Comparison of ENCODE assay signal across 1 cellular context in genomic region chr6:13574571-13575376, GRCh38.
A peak's percentile ranks its signal among the peaks of the same experiment; 100 is the strongest.
TF ChIP-seq lines count a peak whose summit lies in the region.

Gene SIRT5 (plus strand): TSS chr6:13574601. CDS start chr6:13584111, 9,510 bp downstream.

TF ChIP-seq in HepG2, 621 proteins besides CTCF, POLR2A, EP300 and RAD21 (continued from another document and continues in another):
- no peak for TF ChIP-seq GLMP (CRISPR knock-in tag; IDR thresholded peaks at IDR 0.05; ENCODE audit: borderline replicate concordance)
- peak; percentile 94 for TF ChIP-seq ZFY (CRISPR knock-in tag; IDR thresholded peaks at IDR 0.05)
- TF ChIP-seq ZNF282 (IDR thresholded peaks at IDR 0.05; ENCODE audit: partially characterized antibody) = no peak
- no peak for TF ChIP-seq SOX6 (IDR thresholded peaks at IDR 0.05)
- TF ChIP-seq SOX6 (CRISPR knock-in tag; IDR thresholded peaks at IDR 0.05) = peak; percentile 86
- TF ChIP-seq TOPORS (CRISPR knock-in tag; IDR thresholded peaks at IDR 0.05) = peak; percentile 88; the same call in 1 of the 2 replicates
- TF ChIP-seq SNAPC2 (CRISPR knock-in tag; IDR thresholded peaks at IDR 0.05) = peak; percentile 92
- TF ChIP-seq ZNF337 (CRISPR knock-in tag; IDR thresholded peaks at IDR 0.05; ENCODE audit: borderline replicate concordance, low read depth) = no peak
- peak; percentile 98 for TF ChIP-seq RBFOX2 (IDR thresholded peaks at IDR 0.05; ENCODE audit: low read depth, low read length)
- TF ChIP-seq CSRNP2 (CRISPR knock-in tag; conservative IDR thresholded peaks at IDR 0.05; ENCODE audit: low read depth) = no peak
- no peak for TF ChIP-seq ZNF460 (CRISPR knock-in tag; IDR thresholded peaks at IDR 0.05; ENCODE audit: borderline replicate concordance)
- TF ChIP-seq ZNF7 (CRISPR knock-in tag; IDR thresholded peaks at IDR 0.05) = 0 out of 2 replicates have a peak, but pooled peaks have one; percentile 37
- peak; percentile 73 for TF ChIP-seq ZMYM2 (CRISPR knock-in tag; IDR thresholded peaks at IDR 0.05)
- TF ChIP-seq RAD51 (IDR thresholded peaks at IDR 0.05; ENCODE audit: borderline replicate concordance) = no peak
- TF ChIP-seq NFIB (CRISPR knock-in tag; IDR thresholded peaks at IDR 0.05; ENCODE audit: borderline replicate concordance) = no peak
- peak; percentile 88; the same call in 1 of the 2 replicates for TF ChIP-seq NR0B2 (CRISPR knock-in tag; IDR thresholded peaks at IDR 0.05)
- 0 out of 2 replicates have a peak, but pooled peaks have one; percentile 39 for TF ChIP-seq FLYWCH1 (CRISPR knock-in tag; IDR thresholded peaks at IDR 0.05)
- TF ChIP-seq RFX3 (CRISPR knock-in tag; IDR thresholded peaks at IDR 0.05) = no peak
- TF ChIP-seq KLF15 (CRISPR knock-in tag; IDR thresholded peaks at IDR 0.05; ENCODE audit: borderline replicate concordance) = 0 out of 2 replicates have a peak, but pooled peaks have one; percentile 85
- peak; percentile 82 for TF ChIP-seq ELF3 (CRISPR knock-in tag; IDR thresholded peaks at IDR 0.05)
- no peak for TF ChIP-seq SRSF4 (IDR thresholded peaks at IDR 0.05; ENCODE audit: low read depth, low read length, poor library complexity, severe bottlenecking)
- peak; percentile 34 for TF ChIP-seq NCOR1 (IDR thresholded peaks at IDR 0.05; ENCODE audit: borderline replicate concordance, low read length)
- no peak; the same call in 1 of the 2 replicates for TF ChIP-seq THAP7 (CRISPR knock-in tag; IDR thresholded peaks at IDR 0.05)
- no peak for TF ChIP-seq NCOA5 (CRISPR knock-in tag; IDR thresholded peaks at IDR 0.05)
- no peak for TF ChIP-seq ARNT (IDR thresholded peaks at IDR 0.05)
- peak; percentile 42; the same call in 1 of the 2 replicates for TF ChIP-seq LBX2 (CRISPR knock-in tag; IDR thresholded peaks at IDR 0.05; ENCODE audit: borderline replicate concordance)
- TF ChIP-seq ZNF335 (CRISPR knock-in tag; IDR thresholded peaks at IDR 0.05) = peak; percentile 79; the same call in 1 of the 2 replicates
- TF ChIP-seq TIGD3 (CRISPR knock-in tag; IDR thresholded peaks at IDR 0.05; ENCODE audit: borderline replicate concordance) = 0 out of 2 replicates have a peak, but pooled peaks have one; percentile 64
- no peak for TF ChIP-seq PRDM15 (CRISPR knock-in tag; IDR thresholded peaks at IDR 0.05)
- no peak for TF ChIP-seq MAFG (CRISPR knock-in tag; IDR thresholded peaks at IDR 0.05)
- TF ChIP-seq AKNA (CRISPR knock-in tag; IDR thresholded peaks at IDR 0.05; ENCODE audit: borderline replicate concordance) = no peak
- no peak for TF ChIP-seq SRSF9 (IDR thresholded peaks at IDR 0.05; ENCODE audit: borderline replicate concordance, insufficient read depth, low read depth, low read length, poor library complexity, severe bottlenecking)
- TF ChIP-seq FOXO4 (CRISPR knock-in tag; conservative IDR thresholded peaks at IDR 0.05) = no peak
- TF ChIP-seq ZNF546 (CRISPR knock-in tag; conservative IDR thresholded peaks at IDR 0.05) = no peak
- TF ChIP-seq SMAD9 (CRISPR knock-in tag; IDR thresholded peaks at IDR 0.05) = no peak
- TF ChIP-seq ZNF484 (CRISPR knock-in tag; IDR thresholded peaks at IDR 0.05; ENCODE audit: borderline replicate concordance, low read depth) = no peak
- no peak for TF ChIP-seq RELA (CRISPR knock-in tag; IDR thresholded peaks at IDR 0.05)
- TF ChIP-seq BCL6 (CRISPR knock-in tag; IDR thresholded peaks at IDR 0.05) = peak; percentile 67; the same call in 1 of the 2 replicates
- peak in 1 of 2 experiments; percentile 91; a peak in 2 of 4 replicates for TF ChIP-seq KLF16 (CRISPR knock-in tag; IDR thresholded peaks at IDR 0.05)
- peak; percentile 76 for TF ChIP-seq ZMYM3 (CRISPR knock-in tag; IDR thresholded peaks at IDR 0.05)
- TF ChIP-seq EZH2 (conservative IDR thresholded peaks at IDR 0.05; ENCODE audit: low read depth, low read length) = no peak
- TF ChIP-seq ZNF790 (CRISPR knock-in tag; IDR thresholded peaks at IDR 0.05; ENCODE audit: borderline replicate concordance) = peak; percentile 18; the same call in 1 of the 2 replicates
- TF ChIP-seq SNAPC5 (CRISPR knock-in tag; IDR thresholded peaks at IDR 0.05; ENCODE audit: borderline replicate concordance) = peak; percentile 74; the same call in 1 of the 2 replicates
- peak; percentile 14; the same call in 1 of the 2 replicates for TF ChIP-seq ZNF331 (CRISPR knock-in tag; IDR thresholded peaks at IDR 0.05)
- 0 out of 2 replicates have a peak, but pooled peaks have one; percentile 58 for TF ChIP-seq HDAC6 (IDR thresholded peaks at IDR 0.05; ENCODE audit: low read depth, low read length)
- TF ChIP-seq GLI4 (CRISPR knock-in tag; IDR thresholded peaks at IDR 0.05; ENCODE audit: borderline replicate concordance) = peak; percentile 94; the same call in 1 of the 2 replicates
- peak; percentile 78; the same call in 1 of the 2 replicates for TF ChIP-seq ZKSCAN8 (CRISPR knock-in tag; IDR thresholded peaks at IDR 0.05; ENCODE audit: borderline replicate concordance)
- no peak for TF ChIP-seq PCBP2 (optimal IDR thresholded peaks at IDR 0.05; ENCODE audit: low read depth, low read length, poor library complexity, severe bottlenecking)
